8 cellular contexts compared by ENCODE assay signal in genomic region chr21:32414579-32415358, GRCh38. TPM values are rescaled to one million over a fixed set of nuclear protein-coding genes. Genes with fewer than 3 reads are reported as not detected.
DNase-seq lines count a peak whose midpoint lies in the region; ATAC-seq and TF ChIP-seq lines count a peak whose summit lies in the region.
"Had no signal": no experiment of that assay in that cellular context is flagged by ENCODE, and none has a peak within 500 bp of the region (broad histone marks: within the 10 kb centered on the region; RNA-seq: fewer than 3 reads in every experiment).

No MANE protein-coding gene starts in this region.

- POLR2A ChIA-PET in HCT116 (lab: Charles Lee) = interaction anchor here (0.8 kb wide), 1 partner anchor 186 kb away, joined by 3 read pairs; no protein-coding TSS in a partner anchor

- ATAC-seq in HCT116 = no peak
- peak; percentile 50 for ATAC-seq in SK-N-SH treated with all-trans-retinoic acid at 6 μM for 48 hours
- no peak for ATAC-seq in sciatic nerve
- no peak for ATAC-seq in GM21737 (IDR thresholded peaks at IDR 0.05; ENCODE audit: unreplicated experiment)
- no peak for ATAC-seq in HG03439 (IDR thresholded peaks at IDR 0.05; ENCODE audit: unreplicated experiment)

- H3K27me3 ChIP-seq in HCT116 (ENCODE audit: insufficient read depth, low read length) (no peaks in the 10 kb centered on the region), stomach smooth muscle (ENCODE audit: control insufficient read depth in 1 of 2, insufficient read depth in 2 of 2, low read length in 2 of 2) (no peaks in the 10 kb centered on the region)

- H3K4me2 ChIP-seq in HCT116 (ENCODE audit: low read length) = peak overlapping the region; percentile 99

- no peaks in the 10 kb centered on the region for H3K9me3 ChIP-seq in HCT116 (ENCODE audit: control insufficient read depth in 1 of 2, insufficient read depth in 1 of 2, low read depth in 1 of 2, low read length in 2 of 2)
- no peaks in the 10 kb centered on the region for H3K9me3 ChIP-seq in stomach smooth muscle (ENCODE audit: control insufficient read depth in 2 of 2, low read length in 2 of 2)
- H3K9me3 ChIP-seq: SJCRH30 had no signal

- peaks cover 72% of the 10 kb centered on the region for H3K79me2 ChIP-seq in HCT116 (ENCODE audit: insufficient read depth, low read length)

- TF ChIP-seq POLR2A in HCT116 (IDR thresholded peaks at IDR 0.05; ENCODE audit: borderline replicate concordance, extremely low read depth, insufficient read depth, insufficient read length) = no peak

- no peak for TF ChIP-seq RAD21 in HCT116 (IDR thresholded peaks at IDR 0.05; ENCODE audit: low read depth)

- RAD21 ChIA-PET in HCT116 (lab: Charles Lee; ENCODE audit: low non-redundant PET in 1 of 2, low total read pairs in 2 of 2, uncharacterized antibody in 2 of 2, unreplicated experiment in 2 of 2) = no interaction called here

- no peaks in the 10 kb centered on the region for H3K9me2 ChIP-seq in HCT116 (ENCODE audit: insufficient read depth)

- CTCF ChIA-PET in HCT116 (lab: Charles Lee) = interaction anchor here (0.9 to 3.7 kb wide), 6 partner anchors 12 to 186 kb away, joined by 3 to 22 read pairs (median 6); no protein-coding TSS in a partner anchor

- no TSS peak for BruUV-seq in HCT116 (replicated peaks; lab: Mats Ljungman, UMichigan)

- H3K27ac ChIP-seq in HCT116 (ENCODE audit: low read depth, low read length) = no peak overlapping the region
- H3K27ac ChIP-seq in stomach smooth muscle (ENCODE audit: low read length) = peak overlapping the region; percentile 99
- H3K27ac ChIP-seq: SJCRH30 had no signal

- H3K4me3 ChIP-seq in HCT116 (replicated peaks in 1 of 2; ENCODE audit: low read depth in 1 of 2, low read length in 2 of 2) (peak overlapping the region in 1 of 2 experiments; percentile 85; a peak in 2 of 4 replicates), foreskin fibroblast (ENCODE audit: low read depth in 1 of 2, low read length in 2 of 2) (no peak overlapping the region), stomach smooth muscle (ENCODE audit: low read length in 2 of 2) (no peak overlapping the region)
- H3K4me3 ChIP-seq: SJCRH30 had no signal

- no peak for DNase-seq in HCT116 (ENCODE audit: low read depth, low spot score)
- DNase-seq in foreskin fibroblast = peak; percentile 50 to 83
- no peak for DNase-seq in sciatic nerve (ENCODE audit: low spot score)

- peaks cover 29 to 43% of the 10 kb centered on the region in 2 experiments; a peak in 3 of 4 replicates for H3K4me1 ChIP-seq in HCT116 (ENCODE audit: control insufficient read depth in 1 of 2, insufficient read depth in 2 of 2, low read length in 2 of 2)
- peaks cover 31% of the 10 kb centered on the region for H3K4me1 ChIP-seq in stomach smooth muscle (ENCODE audit: control insufficient read depth, insufficient read depth, low read length)
- H3K4me1 ChIP-seq: SJCRH30 had no signal

- peak overlapping the region; percentile 90 for H3K9ac ChIP-seq in HCT116 (ENCODE audit: low read length)
- H3K9ac ChIP-seq in stomach smooth muscle (ENCODE audit: low read length in 2 of 2) = no peak overlapping the region

- TF ChIP-seq CTCF in HCT116 (IDR thresholded peaks at IDR 0.05 in 2 of 3, conservative IDR thresholded peaks at IDR 0.05 in 1 of 3; ENCODE audit: borderline replicate concordance in 1 of 3, insufficient read depth in 1 of 3, low read depth in 2 of 3, low read length in 2 of 3) (peak in 2 of 3 experiments; percentile 26 to 50; a peak in 3 of 6 replicates), foreskin fibroblast (IDR thresholded peaks at IDR 0.05; ENCODE audit: low read depth, low read length) (peak; percentile 35)

- intact Hi-C loops in HCT116 (cut with micrococcal nuclease) (loop anchor here (1.0 kb wide), 1 partner anchor 164 kb away; no protein-coding TSS in a partner anchor), sciatic nerve (cut with DNase I) (no loop called here)

- H4K20me1 ChIP-seq in HCT116 (ENCODE audit: insufficient read depth) = no peaks in the 10 kb centered on the region

- H3K36me3 ChIP-seq in HCT116 (ENCODE audit: control insufficient read depth in 1 of 2, insufficient read depth in 2 of 2, low read length in 2 of 2) (peaks cover 0 to 4% of the 10 kb centered on the region in 2 experiments; a peak in 1 of 4 replicates), stomach smooth muscle (ENCODE audit: control insufficient read depth in 2 of 2, insufficient read depth in 2 of 2, low read length in 2 of 2) (peaks cover 2 to 5% of the 10 kb centered on the region in 2 donors)
- H3K36me3 ChIP-seq: SJCRH30 had no signal

- H2AFZ ChIP-seq in HCT116 (ENCODE audit: low read depth, low read length, poor library complexity, severe bottlenecking) = no peak overlapping the region

TF ChIP-seq in HCT116, 20 proteins besides CTCF, POLR2A, EP300 and RAD21:
- TF ChIP-seq TCF7L2 (IDR thresholded peaks at IDR 0.05; ENCODE audit: borderline replicate concordance, extremely low read depth, insufficient read depth, insufficient read length) (no peak), EZH2phosphoT487 (IDR thresholded peaks at IDR 0.05; ENCODE audit: borderline replicate concordance) (no peak), SRF (IDR thresholded peaks at IDR 0.05; ENCODE audit: low read depth) (no peak), MAX (IDR thresholded peaks at IDR 0.05) (no peak), ZNF274 (IDR thresholded peaks at IDR 0.05; ENCODE audit: low read depth, low read length) (no peak), SP1 (IDR thresholded peaks at IDR 0.05; ENCODE audit: low read depth) (no peak), EGR1 (IDR thresholded peaks at IDR 0.05; ENCODE audit: low read depth) (no peak), CBX3 (IDR thresholded peaks at IDR 0.05; ENCODE audit: low read depth) (no peak), POLR2AphosphoS5 (IDR thresholded peaks at IDR 0.05; ENCODE audit: low read depth, low read length) (no peak), YY1 (IDR thresholded peaks at IDR 0.05; ENCODE audit: extremely low read depth, insufficient replicate concordance, low read depth, low read length) (no peak), ZFX (IDR thresholded peaks at IDR 0.05) (no peak), SIN3A (IDR thresholded peaks at IDR 0.05; ENCODE audit: low read depth) (no peak), CEBPB (IDR thresholded peaks at IDR 0.05; ENCODE audit: low read depth) (no peak), EZH2 (IDR thresholded peaks at IDR 0.05) (no peak)

TF ChIP-seq in SK-N-SH treated with all-trans-retinoic acid at 6 μM for 48 hours, 23 proteins besides CTCF, POLR2A, EP300 and RAD21 (continues in another document):
- no peak for TF ChIP-seq ZC3H10 (CRISPR knock-in tag; IDR thresholded peaks at IDR 0.05)
- no peak for TF ChIP-seq ZFP3 (CRISPR knock-in tag; IDR thresholded peaks at IDR 0.05)
- TF ChIP-seq ISL1 (CRISPR knock-in tag; IDR thresholded peaks at IDR 0.05) = no peak
- TF ChIP-seq ZFP30 (CRISPR knock-in tag; IDR thresholded peaks at IDR 0.05) = no peak
- no peak for TF ChIP-seq ARNTL (CRISPR knock-in tag; IDR thresholded peaks at IDR 0.05; ENCODE audit: borderline replicate concordance, low read depth)
- no peak for TF ChIP-seq POU6F1 (CRISPR knock-in tag; IDR thresholded peaks at IDR 0.05; ENCODE audit: borderline replicate concordance, low read depth)
- TF ChIP-seq TSHZ2 (CRISPR knock-in tag; IDR thresholded peaks at IDR 0.05) = no peak
- no peak for TF ChIP-seq BACH2 (CRISPR knock-in tag; IDR thresholded peaks at IDR 0.05; ENCODE audit: borderline replicate concordance)

RNA-seq across cellular contexts. Expression of gene EVA1C, which starts 2.3 kb away (rescaled TPM):
- total RNA-seq in HCT116 (2021; ENCODE audit: unreplicated experiment) (29.3 TPM), sciatic nerve (65.8 TPM)
- 13.5 and 14.9 TPM in 2 replicates for polyA plus RNA-seq in HCT116 (2012)

RNA-seq across cellular contexts. Expression of gene URB1, which starts 22.0 kb away (rescaled TPM):
- total RNA-seq in HCT116 (2021; ENCODE audit: unreplicated experiment) (28.3 TPM), sciatic nerve (30.4 TPM)
- 11.9 and 13.4 TPM in 2 replicates for polyA plus RNA-seq in HCT116 (2012)

Comparison
In these comparisons a context has a peak if more than half of its experiments do, and no peak if none do; other contexts are left out.
1. DNase-seq: peak in foreskin fibroblast (2 of 2); none in HCT116 (single experiment) and sciatic nerve (single experiment).